Comparison of ENCODE assay signal across 12 cellular contexts in the genomic region with DNA sequence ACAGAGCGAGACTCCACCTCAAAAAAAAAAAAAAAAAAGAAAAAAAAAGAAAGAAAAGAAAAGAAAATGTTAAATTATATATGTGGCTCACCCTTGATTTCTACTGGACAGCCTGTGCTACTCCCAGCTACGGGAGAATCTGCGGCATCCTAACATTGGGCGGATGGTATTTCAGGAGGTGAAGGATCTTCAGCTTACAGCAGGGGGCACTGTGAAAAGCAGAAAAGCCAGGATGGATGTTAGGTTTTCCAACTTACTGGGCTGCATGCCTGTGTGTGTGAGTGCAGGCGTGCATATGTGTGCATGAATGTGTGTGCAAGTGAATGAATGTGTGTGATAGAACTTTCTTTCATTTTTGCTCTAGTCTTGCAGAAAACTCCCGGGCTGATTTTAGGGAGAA.
DNase-seq lines count a peak whose midpoint lies in the region; ATAC-seq and TF ChIP-seq lines count a peak whose summit lies in the region.
"Had no signal": no experiment of that assay in that cellular context is flagged by ENCODE, and none has a peak within 500 bp of the region (broad histone marks: within the 10 kb centered on the region; RNA-seq: fewer than 3 reads in every experiment).

No MANE protein-coding gene starts in this region.

- TF ChIP-seq CTCF in cardiac muscle cell (IDR thresholded peaks at IDR 0.05; ENCODE audit: low read depth, low read length) = peak; percentile 43
- TF ChIP-seq CTCF in right atrium auricular region (IDR thresholded peaks at IDR 0.05) = peak in 1 of 2 donors; percentile 49
- TF ChIP-seq CTCF in gastroesophageal sphincter (IDR thresholded peaks at IDR 0.05) = peak in 3 of 4 experiments; percentile 7 to 31 (median 14)
- peak in 2 of 3 experiments; percentile 40 to 43 for TF ChIP-seq CTCF in testis (IDR thresholded peaks at IDR 0.05)
- peak in 1 of 2 experiments; percentile 9 for TF ChIP-seq CTCF in tibial artery (IDR thresholded peaks at IDR 0.05)

- H3K4me1 ChIP-seq in cardiac muscle cell (ENCODE audit: low read depth) = no peaks in the 10 kb centered on the region
- H3K4me1 ChIP-seq in right atrium auricular region = no peaks in the 10 kb centered on the region
- H3K4me1 ChIP-seq in NT2/D1 (ENCODE audit: insufficient read depth, insufficient read length) = no peaks in the 10 kb centered on the region
- H3K4me1 ChIP-seq in gastroesophageal sphincter = no peaks in the 10 kb centered on the region
- H3K4me1 ChIP-seq in testis = no peaks in the 10 kb centered on the region
- no peaks in the 10 kb centered on the region for H3K4me1 ChIP-seq in tibial artery
- H3K4me1 ChIP-seq: prostate gland had no signal

- DNase-seq in cardiac muscle cell (ENCODE audit: low read depth in 1 of 2, low spot score in 1 of 2) (peak; percentile 16 to 29), right atrium auricular region (ENCODE audit: low spot score) (no peak), NT2/D1 (ENCODE audit: low read depth, low spot score) (peak; percentile 36), testis (peak; percentile 33), tibial artery (no peak)
- DNase-seq: activated naive CD4-positive, alpha-beta T cell; effector CD8-positive, alpha-beta T cell; Right ventricle myocardium superior had no signal

- no peaks in the 10 kb centered on the region for H3K36me3 ChIP-seq in cardiac muscle cell
- H3K36me3 ChIP-seq in right atrium auricular region = no peaks in the 10 kb centered on the region
- no peaks in the 10 kb centered on the region for H3K36me3 ChIP-seq in NT2/D1 (ENCODE audit: insufficient read depth, insufficient read length, low read length)
- H3K36me3 ChIP-seq in gastroesophageal sphincter = no peaks in the 10 kb centered on the region
- H3K36me3 ChIP-seq in testis (ENCODE audit: low read depth, missing control alignments) = no peaks in the 10 kb centered on the region
- H3K36me3 ChIP-seq in tibial artery = no peaks in the 10 kb centered on the region
- H3K36me3 ChIP-seq: prostate gland had no signal

- no peak for TF ChIP-seq EP300 in gastroesophageal sphincter (IDR thresholded peaks at IDR 0.05)

- intact Hi-C loops in testis (cut with DNase I; ENCODE audit: low total_unique reads) (no loop called here), tibial artery (cut with DNase I; ENCODE audit: low total_unique reads) (no loop called here)

- H3K4me3 ChIP-seq in cardiac muscle cell = no peak overlapping the region
- H3K4me3 ChIP-seq in right atrium auricular region = no peak overlapping the region
- H3K4me3 ChIP-seq in NT2/D1 (ENCODE audit: insufficient read length, low read depth) = no peak overlapping the region
- no peak overlapping the region for H3K4me3 ChIP-seq in gastroesophageal sphincter
- no peak overlapping the region for H3K4me3 ChIP-seq in testis
- H3K4me3 ChIP-seq in tibial artery = no peak overlapping the region
- H3K4me3 ChIP-seq: prostate gland had no signal

- H3K27me3 ChIP-seq in cardiac muscle cell = no peaks in the 10 kb centered on the region
- no peaks in the 10 kb centered on the region for H3K27me3 ChIP-seq in right atrium auricular region
- H3K27me3 ChIP-seq in NT2/D1 (ENCODE audit: insufficient read depth, insufficient read length) = no peaks in the 10 kb centered on the region
- H3K27me3 ChIP-seq in gastroesophageal sphincter = peaks cover 4% of the 10 kb centered on the region
- H3K27me3 ChIP-seq in testis = no peaks in the 10 kb centered on the region
- H3K27me3 ChIP-seq in tibial artery = peaks cover 0 to 7% of the 10 kb centered on the region in 2 donors

- H3K27ac ChIP-seq in cardiac muscle cell = no peak overlapping the region
- no peak overlapping the region for H3K27ac ChIP-seq in right atrium auricular region
- H3K27ac ChIP-seq in gastroesophageal sphincter = no peak overlapping the region
- no peak overlapping the region for H3K27ac ChIP-seq in testis
- H3K27ac ChIP-seq in tibial artery = no peak overlapping the region
- H3K27ac ChIP-seq: prostate gland had no signal

- no peak overlapping the region for H3K9ac ChIP-seq in NT2/D1 (ENCODE audit: insufficient read length, low read depth)

- WGBS in gastroesophageal sphincter (ENCODE audit: low coverage in 1 of 2), 2 donors = 84 to 85% methylated on average over 3 to 6 of the region's 6 CpGs
- 79 to 87% methylated on average over 6 of the region's 6 CpGs for WGBS in testis, 2 donors

- no peaks in the 10 kb centered on the region for H3K9me3 ChIP-seq in cardiac muscle cell (ENCODE audit: low read depth)
- no peaks in the 10 kb centered on the region for H3K9me3 ChIP-seq in right atrium auricular region
- H3K9me3 ChIP-seq in NT2/D1 (ENCODE audit: insufficient read depth, low read length) = no peaks in the 10 kb centered on the region
- H3K9me3 ChIP-seq in gastroesophageal sphincter = no peaks in the 10 kb centered on the region
- no peaks in the 10 kb centered on the region for H3K9me3 ChIP-seq in testis
- H3K9me3 ChIP-seq in tibial artery = no peaks in the 10 kb centered on the region
- H3K9me3 ChIP-seq: prostate gland had no signal

- ATAC-seq in gastroesophageal sphincter (no peak), GM21786 (IDR thresholded peaks at IDR 0.05; ENCODE audit: unreplicated experiment) (no peak), GM18909 (IDR thresholded peaks at IDR 0.05; ENCODE audit: poor library complexity, unreplicated experiment) (no peak)

- TF ChIP-seq POLR2A in gastroesophageal sphincter (IDR thresholded peaks at IDR 0.05) (no peak), testis (IDR thresholded peaks at IDR 0.05) (no peak)

Comparison
In these comparisons a context has a peak if more than half of its experiments do, and no peak if none do; other contexts are left out.
1. DNase-seq: peak in cardiac muscle cell (2 of 2), NT2/D1 (single experiment) and testis (single experiment); none in right atrium auricular region (single experiment) and tibial artery (0 of 2).